In genomic region chr17:63870292-63870665, GRCh38 we compare ENCODE assay signal across 4 cellular contexts. TPM values are rescaled to one million over a fixed set of nuclear protein-coding genes. Genes with fewer than 3 reads are reported as not detected.
"Had no signal": no experiment of that assay in that cellular context is flagged by ENCODE, and none has a peak within 500 bp of the region (broad histone marks: within the 10 kb centered on the region; RNA-seq: fewer than 3 reads in every experiment).

No MANE protein-coding gene starts in this region.

RNA-seq across cellular contexts. Expression of gene CSH2, which starts 3.2 kb away (rescaled TPM):
- total RNA-seq: H4, H7, HT-29 had no signal
- polyA plus RNA-seq: IgD-negative memory B cell had no signal

RNA-seq across cellular contexts. Expression of gene GH2, which starts 11.5 kb away (rescaled TPM):
- total RNA-seq: H4, H7, HT-29 had no signal
- polyA plus RNA-seq: IgD-negative memory B cell had no signal

RNA-seq across cellular contexts. Expression of gene CSH1, which starts 26.1 kb away (rescaled TPM):
- total RNA-seq: H4, H7, HT-29 had no signal
- polyA plus RNA-seq: IgD-negative memory B cell had no signal

RNA-seq across cellular contexts. Expression of gene CSHL1, which starts 40.8 kb away (rescaled TPM):
- total RNA-seq: H4, H7, HT-29 had no signal
- polyA plus RNA-seq: IgD-negative memory B cell had no signal
